ENCODE assay signal across 8 cellular contexts in genomic region chr17:27244481-27245223, GRCh38. TPM values are rescaled to one million over a fixed set of nuclear protein-coding genes. Genes with fewer than 3 reads are reported as not detected.
DNase-seq lines count a peak whose midpoint lies in the region; ATAC-seq, FAIRE-seq and TF ChIP-seq lines count a peak whose summit lies in the region.

No MANE protein-coding gene starts in this region.

- TF ChIP-seq CTCF in endothelial cell of umbilical vein (IDR thresholded peaks at IDR 0.05; ENCODE audit: extremely low read depth in 1 of 2, insufficient read depth in 1 of 2, low read depth in 1 of 2, low read length in 2 of 2) (no peak), GM20000 (IDR thresholded peaks at IDR 0.05; ENCODE audit: extremely low read depth, missing control alignments) (no peak)

- no peaks in the 10 kb centered on the region for H3K79me2 ChIP-seq in endothelial cell of umbilical vein (ENCODE audit: control insufficient read depth, insufficient read depth, low read length)

- no peaks in the 10 kb centered on the region for H3K36me3 ChIP-seq in endothelial cell of umbilical vein (ENCODE audit: control insufficient read depth in 2 of 2, extremely low read depth in 1 of 2, insufficient read depth in 2 of 2, low read length in 2 of 2)
- H3K36me3 ChIP-seq in mucosa of rectum (ENCODE audit: control insufficient read depth in 2 of 2, insufficient read depth in 2 of 2, low read length in 2 of 2): no peaks in the 10 kb centered on the region

- H3K9me1 ChIP-seq in endothelial cell of umbilical vein (replicated peaks; ENCODE audit: control insufficient read depth, extremely low read depth, insufficient read depth, low read length): no peaks in the 10 kb centered on the region

- BruUV-seq in endothelial cell of umbilical vein (replicated peaks; lab: Mats Ljungman, UMichigan): no TSS peak

- peak overlapping the region; percentile 32 for H3K27ac ChIP-seq in endothelial cell of umbilical vein (ENCODE audit: insufficient read depth, low read depth, low read length)
- H3K27ac ChIP-seq in mucosa of rectum (ENCODE audit: low read depth in 2 of 2, low read length in 2 of 2): peak overlapping the region; percentile 59 to 74

- no peak for TF ChIP-seq POLR2A in endothelial cell of umbilical vein (IDR thresholded peaks at IDR 0.05; ENCODE audit: low read depth, low read length)

- peak overlapping the region; percentile 64 for H3K4me2 ChIP-seq in endothelial cell of umbilical vein (ENCODE audit: insufficient read depth, low read length)

- H2AFZ ChIP-seq in endothelial cell of umbilical vein (ENCODE audit: low read depth, low read length): peak overlapping the region; percentile 79

- ATAC-seq in HG02852 (IDR thresholded peaks at IDR 0.05; ENCODE audit: unreplicated experiment): no peak
- no peak for ATAC-seq in HG02610 (IDR thresholded peaks at IDR 0.05; ENCODE audit: unreplicated experiment)

- H4K20me1 ChIP-seq in endothelial cell of umbilical vein (replicated peaks; ENCODE audit: control insufficient read depth, extremely low read depth, insufficient read depth, low read length): no peaks in the 10 kb centered on the region

- H3K4me1 ChIP-seq in endothelial cell of umbilical vein (ENCODE audit: control insufficient read depth, extremely low read depth, insufficient read depth, low read length): peaks cover 27% of the 10 kb centered on the region
- H3K4me1 ChIP-seq in mucosa of rectum (ENCODE audit: control insufficient read depth in 2 of 2, insufficient read depth in 2 of 2, low read length in 2 of 2): peaks cover 24 to 28% of the 10 kb centered on the region in 2 donors

- H3K9ac ChIP-seq in endothelial cell of umbilical vein (replicated peaks; ENCODE audit: extremely low read depth, insufficient read depth, low read length) (peak overlapping the region; percentile 22), mucosa of rectum (ENCODE audit: low read depth in 1 of 2, low read length in 2 of 2) (peak overlapping the region; percentile 9 to 10)

- H3K4me3 ChIP-seq in endothelial cell of umbilical vein (replicated peaks in 1 of 3; ENCODE audit: insufficient read depth in 1 of 3, low read depth in 1 of 3, low read length in 3 of 3): no peak overlapping the region
- H3K4me3 ChIP-seq in mucosa of rectum (ENCODE audit: low read length in 2 of 2): no peak overlapping the region

- FAIRE-seq in endothelial cell of umbilical vein (lab: Jason Lieb, UNC): peak; percentile 44

- no peaks in the 10 kb centered on the region for H3K27me3 ChIP-seq in endothelial cell of umbilical vein (ENCODE audit: control insufficient read depth in 2 of 2, insufficient read depth in 2 of 2, low read length in 2 of 2)
- H3K27me3 ChIP-seq in mucosa of rectum (ENCODE audit: control insufficient read depth in 2 of 2, insufficient read depth in 2 of 2, low read length in 2 of 2): no peaks in the 10 kb centered on the region

- intact Hi-C loops in endothelial cell of umbilical vein (cut with micrococcal nuclease): loop anchor here (1.0 to 5.0 kb wide), 6 partner anchors 50 to 357 kb away; partner anchors contain the start of gene WSB1

- dilution Hi-C loops in endothelial cell of umbilical vein (cut with MboI; ENCODE audit: extremely low pct_ligation_motif_present, low sequenced_read_pairs): no loop called here

- DNase-seq in AML-193 (lab: John Stamatoyannopoulos, UW) (peak; percentile 99), NOMO-1 (lab: John Stamatoyannopoulos, UW; ENCODE audit: unreplicated experiment in 2 of 2) (peak; percentile 84 to 96), endothelial cell of umbilical vein (ENCODE audit: low read depth, low spot score) (peak; percentile 66), GM20000 (ENCODE audit: low spot score) (no peak), DMS153 treated with DMSO at 0.1 percent for 48 hours (lab: John Stamatoyannopoulos, UW; ENCODE audit: unreplicated experiment) (no peak)

- CTCF ChIA-PET in endothelial cell of umbilical vein (lab: Charles Lee): interaction anchor here (0.6 to 3.2 kb wide), 19 partner anchors 8 to 357 kb away, joined by 3 to 33 read pairs (median 6); partner anchors contain the start of gene WSB1

- H3K9me3 ChIP-seq in endothelial cell of umbilical vein (replicated peaks; ENCODE audit: control insufficient read depth, insufficient read depth, low read length) (no peaks in the 10 kb centered on the region), mucosa of rectum (ENCODE audit: control insufficient read depth in 2 of 2, low read length in 2 of 2) (no peaks in the 10 kb centered on the region)

- POLR2A ChIA-PET in endothelial cell of umbilical vein (lab: Charles Lee): interaction anchor here (1.0 to 1.8 kb wide), 2 partner anchors 49 to 60 kb away, joined by 12 to 20 read pairs; partner anchors contain the start of gene WSB1

TF ChIP-seq in endothelial cell of umbilical vein, 7 proteins besides CTCF, POLR2A, EP300 and RAD21:
- TF ChIP-seq FOS (IDR thresholded peaks at IDR 0.05; ENCODE audit: borderline replicate concordance, insufficient read depth, low read length) (no peak), EZH2 (IDR thresholded peaks at IDR 0.05; ENCODE audit: borderline replicate concordance, low read depth, low read length, severe bottlenecking) (no peak), POLR2AphosphoS5 (IDR thresholded peaks at IDR 0.05; ENCODE audit: insufficient read depth, low read depth, low read length) (no peak), GATA2 (IDR thresholded peaks at IDR 0.05; ENCODE audit: insufficient read depth, insufficient read length, low read depth, low read length) (no peak), MAX (IDR thresholded peaks at IDR 0.05; ENCODE audit: insufficient read depth, insufficient read length) (no peak), MYC (IDR thresholded peaks at IDR 0.05; ENCODE audit: low read depth, low read length) (no peak), JUN (IDR thresholded peaks at IDR 0.05; ENCODE audit: borderline replicate concordance, insufficient read depth, insufficient read length, low read depth) (no peak)
TF ChIP-seq in endothelial cell of umbilical vein: peak in this region for 0.

RNA-seq across cellular contexts. Expression of gene WSB1, which starts 49.3 kb away (rescaled TPM):
- 334 and 471 TPM in 2 replicates for total RNA-seq in endothelial cell of umbilical vein
- polyA plus RNA-seq in endothelial cell of umbilical vein: 736 and 750 TPM in 2 replicates
- polyA plus RNA-seq in endothelial cell of umbilical vein (2011; cell fraction: cytosol; rRNA removed): 205 and 437 TPM in 2 replicates
- 2,468 and 4,773 TPM in 2 replicates for polyA plus RNA-seq in endothelial cell of umbilical vein (2011; cell fraction: nucleus; rRNA removed)
- polyA plus RNA-seq in endothelial cell of umbilical vein (2012): 242 and 354 TPM in 2 replicates
- 520 and 546 TPM in 2 replicates for polyA minus RNA-seq in endothelial cell of umbilical vein
- polyA minus RNA-seq in endothelial cell of umbilical vein (2011; cell fraction: cytosol; rRNA and poly(A)+ RNA removed): 12.8 TPM
- polyA minus RNA-seq in endothelial cell of umbilical vein (2011; cell fraction: nucleus; rRNA and poly(A)+ RNA removed): 507 and 650 TPM in 2 replicates

Comparison
In these comparisons a context has a peak if more than half of its experiments do, and no peak if none do; other contexts are left out.
1. DNase-seq: peak in AML-193 (2 of 2), NOMO-1 (2 of 2) and endothelial cell of umbilical vein (single experiment); none in GM20000 (single experiment) and DMS153 treated with DMSO at 0.1 percent for 48 hours (single experiment).